9 cellular contexts compared by ENCODE assay signal in the genomic region with DNA sequence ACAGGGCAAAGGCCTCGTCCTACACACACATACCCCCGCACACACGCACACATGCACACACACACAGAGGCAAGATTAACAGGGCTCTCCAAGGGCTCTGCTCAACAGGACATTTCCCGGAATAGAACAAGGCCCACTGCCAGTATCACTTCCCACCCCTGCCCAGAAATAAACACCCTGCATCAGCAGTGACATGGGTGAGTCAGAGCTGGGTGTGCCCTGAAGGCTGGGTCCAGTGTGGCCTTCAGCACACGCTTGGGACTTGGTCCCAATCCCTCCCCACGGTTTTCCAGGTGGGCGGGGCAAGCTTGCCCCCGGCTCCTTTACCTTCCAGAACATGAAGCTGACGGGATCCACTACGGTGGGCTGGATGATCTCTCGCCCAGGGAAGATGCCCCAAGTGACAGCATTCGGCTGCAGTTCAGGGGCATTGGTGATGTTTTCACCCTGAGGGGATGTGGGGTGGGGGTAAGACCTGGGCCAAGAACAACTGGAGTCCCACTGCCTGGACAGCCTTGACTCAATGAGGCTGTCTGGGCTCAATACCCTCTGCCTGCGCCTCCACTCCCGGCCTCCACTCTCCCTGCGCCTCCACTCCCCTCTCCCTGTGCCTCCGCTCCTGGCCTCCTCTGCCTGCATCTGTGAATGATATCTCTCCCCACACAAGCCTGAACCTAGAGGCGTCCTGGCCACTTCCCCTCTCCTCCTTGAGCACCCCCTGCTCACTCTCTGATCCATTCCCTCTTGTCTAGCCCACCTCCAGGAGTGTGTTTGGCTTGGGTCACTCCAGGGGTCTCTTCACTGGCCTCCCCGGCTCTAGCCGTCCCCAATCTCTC. TPM values are rescaled to one million over a fixed set of nuclear protein-coding genes. Genes with fewer than 3 reads are reported as not detected.
DNase-seq lines count a peak whose midpoint lies in the region; ATAC-seq and TF ChIP-seq lines count a peak whose summit lies in the region.
"Had no signal": no experiment of that assay in that cellular context is flagged by ENCODE, and none has a peak within 500 bp of the region (broad histone marks: within the 10 kb centered on the region; RNA-seq: fewer than 3 reads in every experiment).

No MANE protein-coding gene starts in this region.

- H3K9ac ChIP-seq in MM.1S (ENCODE audit: low read length): no peak overlapping the region

- intact Hi-C loops in uterus (cut with DNase I; ENCODE audit: low total_unique reads): no loop called here

- no peaks in the 10 kb centered on the region for H3K9me3 Mint-ChIP-seq in activated T-cell treated with anti-CD3 and anti-CD28 coated beads, Interleukin-2, amount 50 U/mL, for 24 hours

- no peaks in the 10 kb centered on the region for H3K36me3 ChIP-seq in uterus
- no peaks in the 10 kb centered on the region for H3K36me3 ChIP-seq in MM.1S (replicated peaks; ENCODE audit: insufficient read depth, low read length)

- H3K9me3 ChIP-seq in uterus (no peaks in the 10 kb centered on the region), MM.1S (replicated peaks; ENCODE audit: insufficient read depth, low read length) (no peaks in the 10 kb centered on the region)

- no peaks in the 10 kb centered on the region for H3K9me2 ChIP-seq in MM.1S (replicated peaks; ENCODE audit: insufficient read depth, low read length)

- no peak overlapping the region for H2AFZ ChIP-seq in MM.1S (ENCODE audit: low read length)

- peak; percentile 56 to 80 for TF ChIP-seq POLR2A in uterus (IDR thresholded peaks at IDR 0.05)

- H3K4me3 ChIP-seq in uterus (no peak overlapping the region), MM.1S (ENCODE audit: low read length) (no peak overlapping the region)

- H3K79me2 ChIP-seq in MM.1S (ENCODE audit: low read length): no peaks in the 10 kb centered on the region

- peaks cover 47% of the 10 kb centered on the region for H3K36me3 Mint-ChIP-seq in activated T-cell treated with anti-CD3 and anti-CD28 coated beads, Interleukin-2, amount 50 U/mL, for 24 hours (ENCODE audit: low read depth)

- H3F3A ChIP-seq in MM.1S (ENCODE audit: insufficient read depth, low read length): no peaks in the 10 kb centered on the region

- H3K4me1 ChIP-seq in uterus (peaks cover 0 to 18% of the 10 kb centered on the region in 2 donors), MM.1S (ENCODE audit: low read length) (no peaks in the 10 kb centered on the region)

- H3K4me1 Mint-ChIP-seq in activated T-cell treated with anti-CD3 and anti-CD28 coated beads, Interleukin-2, amount 50 U/mL, for 24 hours (ENCODE audit: low read depth): no peaks in the 10 kb centered on the region

- ATAC-seq in HG03378 (IDR thresholded peaks at IDR 0.05; ENCODE audit: unreplicated experiment): no peak

- H3K27ac ChIP-seq in uterus: peak overlapping the region; percentile 91 to 98
- no peak overlapping the region for H3K27ac ChIP-seq in MM.1S (ENCODE audit: low read length)
- H3K27ac ChIP-seq: VCaP had no signal

- no peaks in the 10 kb centered on the region for H4K20me1 ChIP-seq in MM.1S (ENCODE audit: insufficient read depth, low read length)

- H3K4me2 ChIP-seq in MM.1S (ENCODE audit: low read depth, low read length): no peak overlapping the region

- H3K27me3 ChIP-seq in uterus: no peaks in the 10 kb centered on the region
- H3K27me3 ChIP-seq in MM.1S (replicated peaks; ENCODE audit: insufficient read depth, low read length): no peaks in the 10 kb centered on the region

- no peak for TF ChIP-seq CTCF in uterus (IDR thresholded peaks at IDR 0.05)
- TF ChIP-seq CTCF in MM.1S (IDR thresholded peaks at IDR 0.05; ENCODE audit: low read length): no peak

- H3K27ac Mint-ChIP-seq in activated T-cell treated with anti-CD3 and anti-CD28 coated beads, Interleukin-2, amount 50 U/mL, for 24 hours: peak overlapping the region; percentile 55

- H3K4me3 Mint-ChIP-seq in activated T-cell treated with anti-CD3 and anti-CD28 coated beads, Interleukin-2, amount 50 U/mL, for 24 hours: no peak overlapping the region

- no peaks in the 10 kb centered on the region for H3K27me3 Mint-ChIP-seq in activated T-cell treated with anti-CD3 and anti-CD28 coated beads, Interleukin-2, amount 50 U/mL, for 24 hours

- DNase-seq in activated T-cell treated with anti-CD3 and anti-CD28 coated beads, Interleukin-2, amount 50 U/mL, for 24 hours: no peak
- DNase-seq in activated T-cell treated with anti-CD3 and anti-CD28 coated beads for 4 hours (no peak), dermis blood vessel endothelial cell (peak; percentile 84), mucosa of gallbladder (ENCODE audit: low spot score) (peak; percentile 93), uterus (peak; percentile 93), MM.1S (no peak)
- no peak for DNase-seq in activated naive CD4-positive, alpha-beta T cell treated with Interleukin-2 at 50 U/mL for 16 hours

RNA-seq across cellular contexts. Expression of gene MTHFR, which starts 14.7 kb away (rescaled TPM):
- total RNA-seq in dermis blood vessel endothelial cell: 46.3 and 52.4 TPM in 2 replicates
- 47.2 TPM for total RNA-seq in mucosa of gallbladder
- total RNA-seq in uterus: 10 to 100 TPM; 15.0 to 56.8 (median 29.9) TPM

RNA-seq across cellular contexts. Expression of gene CLCN6, which starts 14.9 kb away (rescaled TPM):
- total RNA-seq in dermis blood vessel endothelial cell: 13.9 and 19.9 TPM in 2 replicates
- total RNA-seq in mucosa of gallbladder: 27.1 TPM
- 10 to 100 TPM; 14.6 to 31.5 (median 22.7) TPM for total RNA-seq in uterus

RNA-seq across cellular contexts. Expression of gene C1orf167, which starts 29.1 kb away (rescaled TPM):
- 0.05 TPM in 1 of 2 replicates, not detected in the other for total RNA-seq in dermis blood vessel endothelial cell
- total RNA-seq in mucosa of gallbladder: 0.29 TPM
- under 1 TPM in 2 of 4 donors, not detected in 2; 0.21 to 0.82 TPM for total RNA-seq in uterus

RNA-seq across cellular contexts. Expression of gene AGTRAP, which starts 55.2 kb away (rescaled TPM):
- total RNA-seq in dermis blood vessel endothelial cell (47.5 and 57.1 TPM in 2 replicates), mucosa of gallbladder (38.7 TPM), uterus (10 to 100 TPM in 3 of 4 donors, 1 to 10 TPM in 1; 4.1 to 34.7 (median 31.2) TPM)

RNA-seq across cellular contexts. Expression of gene NPPA, which starts 56.5 kb away (rescaled TPM):
- total RNA-seq in dermis blood vessel endothelial cell: not detected in 2 replicates
- total RNA-seq in mucosa of gallbladder: not detected
- total RNA-seq in uterus: not detected

Comparison
In these comparisons a context has a peak if more than half of its experiments do, and no peak if none do; other contexts are left out.
1. DNase-seq: peak in dermis blood vessel endothelial cell (single experiment), mucosa of gallbladder (single experiment) and uterus (2 of 2); none in activated T-cell treated with anti-CD3 and anti-CD28 coated beads, Interleukin-2, amount 50 U/mL, for 24 hours (single experiment), activated T-cell treated with anti-CD3 and anti-CD28 coated beads for 4 hours (single experiment), MM.1S (single experiment) and activated naive CD4-positive, alpha-beta T cell treated with Interleukin-2 at 50 U/mL for 16 hours (single experiment).